ENCODE assay signal across 17 cellular contexts in genomic region chr16:2472488-2472864, GRCh38. TPM values are rescaled to one million over a fixed set of nuclear protein-coding genes. Genes with fewer than 3 reads are reported as not detected.
A peak's percentile ranks its signal among the peaks of the same experiment; 100 is the strongest.
DNase-seq lines count a peak whose midpoint lies in the region; ATAC-seq and TF ChIP-seq lines count a peak whose summit lies in the region.
"Had no signal": no experiment of that assay in that cellular context is flagged by ENCODE, and none has a peak within 500 bp of the region (broad histone marks: within the 10 kb centered on the region; RNA-seq: fewer than 3 reads in every experiment).

No MANE protein-coding gene starts in this region.

- no peak for ATAC-seq in activated naive CD8-positive, alpha-beta T cell treated with anti-CD3 and anti-CD28 coated beads, Interleukin-2, amount 50 U/mL, for 24 hours
- ATAC-seq: foreskin keratinocyte, left cardiac atrium had no signal

- H3K4me1 ChIP-seq in HAP-1, result peaks cover 34% of the 10 kb centered on the region
- H3K4me1 ChIP-seq: foreskin keratinocyte had no signal

- peaks cover 17% of the 10 kb centered on the region for H3K4me1 Mint-ChIP-seq in activated naive CD8-positive, alpha-beta T cell (ENCODE audit: low read depth)
- peaks cover 27% of the 10 kb centered on the region for H3K4me1 Mint-ChIP-seq in activated naive CD8-positive, alpha-beta T cell treated with anti-CD3 and anti-CD28 coated beads, Interleukin-2, amount 50 U/mL, for 24 hours
- H3K4me1 Mint-ChIP-seq in brain, result peaks cover 47% of the 10 kb centered on the region
- peaks cover 20% of the 10 kb centered on the region for H3K4me1 Mint-ChIP-seq in type B pancreatic cell (ENCODE audit: unreplicated experiment)

- H3K27me3 ChIP-seq in H7 (ENCODE audit: control insufficient read depth, insufficient read depth, low read length), result peaks cover 56% of the 10 kb centered on the region
- no peaks in the 10 kb centered on the region for H3K27me3 ChIP-seq in HAP-1 (ENCODE audit: low read depth)
- H3K27me3 ChIP-seq: breast epithelium had no signal

- H3K4me3 Mint-ChIP-seq in activated naive CD8-positive, alpha-beta T cell, result peak overlapping the region; percentile 79
- H3K4me3 Mint-ChIP-seq in activated naive CD8-positive, alpha-beta T cell treated with anti-CD3 and anti-CD28 coated beads, Interleukin-2, amount 50 U/mL, for 24 hours, result no peak overlapping the region
- H3K4me3 Mint-ChIP-seq in brain, result peak overlapping the region in 3 of 5 experiments; percentile 76 to 77 (median 77)
- peak overlapping the region; percentile 86 for H3K4me3 Mint-ChIP-seq in type B pancreatic cell

- peaks cover 6% of the 10 kb centered on the region for H3K27me3 Mint-ChIP-seq in activated naive CD8-positive, alpha-beta T cell
- peaks cover 24% of the 10 kb centered on the region for H3K27me3 Mint-ChIP-seq in activated naive CD8-positive, alpha-beta T cell treated with anti-CD3 and anti-CD28 coated beads, Interleukin-2, amount 50 U/mL, for 24 hours
- H3K27me3 Mint-ChIP-seq in brain (peaks cover 3% of the 10 kb centered on the region), type B pancreatic cell (peaks cover 9% of the 10 kb centered on the region)

- no peak for TF ChIP-seq CTCF in brain (conservative IDR thresholded peaks at IDR 0.05)
- no peak for TF ChIP-seq CTCF in type B pancreatic cell (conservative IDR thresholded peaks at IDR 0.05)

- H3K36me3 Mint-ChIP-seq in activated naive CD8-positive, alpha-beta T cell, result no peaks in the 10 kb centered on the region
- H3K36me3 Mint-ChIP-seq in activated naive CD8-positive, alpha-beta T cell treated with anti-CD3 and anti-CD28 coated beads, Interleukin-2, amount 50 U/mL, for 24 hours (ENCODE audit: low read depth), result no peaks in the 10 kb centered on the region
- H3K36me3 Mint-ChIP-seq in brain (no peaks in the 10 kb centered on the region), type B pancreatic cell (peaks cover under 1% of the 10 kb centered on the region)

- no peaks in the 10 kb centered on the region for H3K36me3 ChIP-seq in H7 (replicated peaks; ENCODE audit: control insufficient read depth, insufficient read depth, low read length)
- H3K36me3 ChIP-seq in HAP-1 (replicated peaks), result 0 out of 2 replicates have a peak, but pooled peaks cover 3% of the 10 kb centered on the region
- H3K36me3 ChIP-seq: breast epithelium, thoracic aorta had no signal

- H3K9me3 ChIP-seq in HAP-1, result no peaks in the 10 kb centered on the region
- H3K9me3 ChIP-seq: breast epithelium, thoracic aorta had no signal

- H3K4me3 ChIP-seq in H7 (ENCODE audit: insufficient read depth, low read depth, low read length), result no peak overlapping the region
- no peak overlapping the region for H3K4me3 ChIP-seq in HAP-1
- H3K4me3 ChIP-seq: thoracic aorta had no signal

- no peak overlapping the region for H3K27ac Mint-ChIP-seq in activated naive CD8-positive, alpha-beta T cell
- H3K27ac Mint-ChIP-seq in activated naive CD8-positive, alpha-beta T cell treated with anti-CD3 and anti-CD28 coated beads, Interleukin-2, amount 50 U/mL, for 24 hours, result no peak overlapping the region
- H3K27ac Mint-ChIP-seq in brain (no peak overlapping the region), type B pancreatic cell (no peak overlapping the region)
- H3K27ac Mint-ChIP-seq: dendritic cell treated with granulocyte-macrophage colony-stimulating factor and Interleukin-4, amounts not matched to agents 40 ng/mL and 50 ng/mL, for 4 days; T-helper 1 cell treated with Interleukin-12 subunit alpha and Interleukin-12 subunit beta and Interleukin-4 antibody, amounts not matched to agents 30 μg/mL and 1 μg/mL, for 36 hours had no signal

- H3K9me3 Mint-ChIP-seq in activated naive CD8-positive, alpha-beta T cell (ENCODE audit: low read depth), result no peaks in the 10 kb centered on the region
- no peaks in the 10 kb centered on the region for H3K9me3 Mint-ChIP-seq in activated naive CD8-positive, alpha-beta T cell treated with anti-CD3 and anti-CD28 coated beads, Interleukin-2, amount 50 U/mL, for 24 hours
- H3K9me3 Mint-ChIP-seq in brain (no peaks in the 10 kb centered on the region), type B pancreatic cell (no peaks in the 10 kb centered on the region)
- H3K9me3 Mint-ChIP-seq: dendritic cell treated with granulocyte-macrophage colony-stimulating factor and Interleukin-4, amounts not matched to agents 40 ng/mL and 50 ng/mL, for 4 days; T-helper 1 cell treated with Interleukin-12 subunit alpha and Interleukin-12 subunit beta and Interleukin-4 antibody, amounts not matched to agents 30 μg/mL and 1 μg/mL, for 36 hours had no signal

- in situ Hi-C loops in HAP-1 (cut with MboI; ENCODE audit: low sequenced_read_pairs), result no loop called here

- DNase-seq in activated naive CD8-positive, alpha-beta T cell treated with anti-CD3 and anti-CD28 coated beads, Interleukin-2, amount 50 U/mL, for 24 hours, result no peak
- DNase-seq in type B pancreatic cell (ENCODE audit: extremely low spot score, unreplicated experiment) (no peak), H7 (no peak), HAP-1 (ENCODE audit: low spot score in 2 of 2) (no peak)
- DNase-seq: activated T-cell treated with anti-CD3 and anti-CD28 coated beads, Interleukin-2, amount 50 U/mL, for 48 hours; foreskin keratinocyte; left cardiac atrium; NCI-H1417 treated with DMSO at 0.1 percent for 48 hours; SIG-M5; stimulated activated CD4-positive, alpha-beta T cell treated with anti-CD3 and anti-CD28 coated beads, Interleukin-12 subunit alpha, Interleukin-12 subunit beta, amount 100 ng/mL, for 4 hours had no signal

RNA-seq across cellular contexts. Expression of gene NTN3, which starts 1.4 kb away (rescaled TPM):
- 0.58 TPM for polyA plus RNA-seq in brain (ENCODE audit: insufficient read depth, low read depth, low replicate concordance)
- 1.2 and 4.5 TPM in 2 replicates for total RNA-seq in type B pancreatic cell (ENCODE audit: low replicate concordance)
- total RNA-seq in H7 (2014; rRNA removed; shearing (Covaris generic)), result 0.73 TPM in 1 of 2 replicates, not detected in the other
- total RNA-seq: breast epithelium, HT1080 had no signal
- polyA plus RNA-seq: foreskin keratinocyte had no signal

RNA-seq across cellular contexts. Expression of gene TBC1D24, which starts 2.5 kb away (rescaled TPM):
- polyA plus RNA-seq in brain (ENCODE audit: insufficient read depth, low read depth, low replicate concordance), result 23.3 TPM
- total RNA-seq in type B pancreatic cell (ENCODE audit: low replicate concordance), result 15.6 and 22.1 TPM in 2 replicates
- 12.3 and 13.5 TPM in 2 replicates for total RNA-seq in H7 (2014; rRNA removed; shearing (Covaris generic))

RNA-seq across cellular contexts. Expression of gene TEDC2, which starts 12.6 kb away (rescaled TPM):
- 20.4 TPM for polyA plus RNA-seq in brain (ENCODE audit: insufficient read depth, low read depth, low replicate concordance)
- 10.5 and 31.6 TPM in 2 replicates for total RNA-seq in type B pancreatic cell (ENCODE audit: low replicate concordance)
- total RNA-seq in H7 (2014; rRNA removed; shearing (Covaris generic)), result 87.2 and 90.7 TPM in 2 replicates

RNA-seq across cellular contexts. Expression of gene ATP6V0C, which starts 41.3 kb away (rescaled TPM):
- polyA plus RNA-seq in brain (ENCODE audit: insufficient read depth, low read depth, low replicate concordance), result 403 TPM
- total RNA-seq in type B pancreatic cell (ENCODE audit: low replicate concordance), result 155 and 223 TPM in 2 replicates
- total RNA-seq in H7 (2014; rRNA removed; shearing (Covaris generic)), result 40.5 and 56.4 TPM in 2 replicates

RNA-seq across cellular contexts. Expression of gene CCNF, which starts 43.2 kb away (rescaled TPM):
- 17.3 TPM for polyA plus RNA-seq in brain (ENCODE audit: insufficient read depth, low read depth, low replicate concordance)
- total RNA-seq in type B pancreatic cell (ENCODE audit: low replicate concordance), result 15.5 and 36.0 TPM in 2 replicates
- total RNA-seq in H7 (2014; rRNA removed; shearing (Covaris generic)), result 81.5 and 82.6 TPM in 2 replicates
